Comparison of ENCODE assay signal across 9 cellular contexts in genomic region chr3:138946554-138947302, GRCh38. TPM values are rescaled to one million over a fixed set of nuclear protein-coding genes. Genes with fewer than 3 reads are reported as not detected.
DNase-seq lines count a peak whose midpoint lies in the region; ATAC-seq, FAIRE-seq and TF ChIP-seq lines count a peak whose summit lies in the region.
"Had no signal": no experiment of that assay in that cellular context is flagged by ENCODE, and none has a peak within 500 bp of the region (broad histone marks: within the 10 kb centered on the region; RNA-seq: fewer than 3 reads in every experiment).

TSS of gene FOXL2 (minus strand) at chr3:138947137. CDS start at chr3:138946722, 415 bp downstream.
TSS of gene FOXL2NB (plus strand) at chr3:138947217. CDS start at chr3:138947365, 148 bp downstream.

- H3K36me3 Mint-ChIP-seq in activated CD8-positive, alpha-beta T cell treated with anti-CD3 and anti-CD28 coated beads for 36 hours (ENCODE audit: low read depth) = no peaks in the 10 kb centered on the region

- TF ChIP-seq CTCF in cardiac muscle cell (IDR thresholded peaks at IDR 0.05; ENCODE audit: low read depth, low read length) (no peak), gastroesophageal sphincter (IDR thresholded peaks at IDR 0.05) (no peak), prostate gland (IDR thresholded peaks at IDR 0.05) (no peak), BE2C (IDR thresholded peaks at IDR 0.05; ENCODE audit: low read depth, low read length) (no peak)
- no peak for TF ChIP-seq CTCF in activated CD8-positive, alpha-beta T cell treated with anti-CD3 and anti-CD28 coated beads for 36 hours (IDR thresholded peaks at IDR 0.05)

- H3K27ac ChIP-seq in cardiac muscle cell = no peak within 1 kb of the TSS
- H3K27ac ChIP-seq in gastroesophageal sphincter = no peak within 1 kb of the TSS
- H3K27ac ChIP-seq in prostate gland = no peak within 1 kb of the TSS

- FAIRE-seq in RCC 7860 (lab: Jason Lieb, UNC) = no peak
- FAIRE-seq: colon had no signal

- intact Hi-C loops in cardiac septum (cut with DNase I) = no loop called here
- intact Hi-C loops in activated CD8-positive, alpha-beta T cell treated with anti-CD3 and anti-CD28 coated beads for 36 hours (cut with micrococcal nuclease) = loop anchor here (10.0 kb wide), 1 partner anchor 1172 kb away; no protein-coding TSS in a partner anchor
- intact Hi-C loops in prostate gland (cut with DNase I) = no loop called here

- POLR2A ChIA-PET in activated CD8-positive, alpha-beta T cell treated with anti-CD3 and anti-CD28 coated beads for 36 hours (lab: Charles Lee) = interaction anchor here (1.0 to 1.2 kb wide), 2 partner anchors 11 to 14 kb away, joined by 3 to 4 read pairs; no protein-coding TSS in a partner anchor

- no peak for TF ChIP-seq EP300 in gastroesophageal sphincter (IDR thresholded peaks at IDR 0.05)

- H3K4me1 Mint-ChIP-seq in activated CD8-positive, alpha-beta T cell treated with anti-CD3 and anti-CD28 coated beads for 36 hours (ENCODE audit: low read depth) = peaks cover 30% of the 10 kb centered on the region

- peak; percentile 69 to 71 for DNase-seq in cardiac muscle cell (ENCODE audit: low read depth in 1 of 2, low spot score in 1 of 2)
- no peak for DNase-seq in cardiac septum (ENCODE audit: low spot score)
- DNase-seq in activated CD8-positive, alpha-beta T cell treated with anti-CD3 and anti-CD28 coated beads for 36 hours = peak; percentile 44
- no peak for DNase-seq in prostate gland (ENCODE audit: low spot score)
- no peak for DNase-seq in RCC 7860 (ENCODE audit: low spot score)
- no peak for DNase-seq in BE2C

- H3K4me1 ChIP-seq in cardiac muscle cell (ENCODE audit: low read depth) (peaks cover 11% of the 10 kb centered on the region), gastroesophageal sphincter (peaks cover 0 to 62% (median 37%) of the 10 kb centered on the region in 3 donors), prostate gland (replicated peaks) (peaks cover 8% of the 10 kb centered on the region), BE2C (no peaks in the 10 kb centered on the region)

- H3K4me3 ChIP-seq in cardiac muscle cell = peak within 1 kb of the TSS; percentile 33
- H3K4me3 ChIP-seq in gastroesophageal sphincter = peak within 1 kb of the TSS; percentile 9 to 55
- peak within 1 kb of the TSS; percentile 12 to 22 for H3K4me3 ChIP-seq in prostate gland
- no peak within 1 kb of the TSS for H3K4me3 ChIP-seq in BE2C (ENCODE audit: low read depth, low read length)

- 0% methylated on average over 1 of the region's 74 CpGs; no CpG with 5 or more reads in 1 of the 2 donors for WGBS in gastroesophageal sphincter (ENCODE audit: low coverage in 1 of 2), 2 donors
- under 1% methylated on average over 40 of the region's 74 CpGs for WGBS in prostate gland

- peak; percentile 29 for ATAC-seq in activated CD8-positive, alpha-beta T cell treated with anti-CD3 and anti-CD28 coated beads for 36 hours
- peak; percentile 47 for ATAC-seq in gastroesophageal sphincter
- ATAC-seq in GM19035 (IDR thresholded peaks at IDR 0.05; ENCODE audit: unreplicated experiment) = no peak

- CTCF ChIA-PET in activated CD8-positive, alpha-beta T cell treated with anti-CD3 and anti-CD28 coated beads for 36 hours (lab: Charles Lee) = interaction anchor here (9.5 kb wide), 1 partner anchor 14 kb away, joined by 87 read pairs; no protein-coding TSS in a partner anchor

- peak within 1 kb of the TSS; percentile 49 for H3K4me3 Mint-ChIP-seq in activated CD8-positive, alpha-beta T cell treated with anti-CD3 and anti-CD28 coated beads for 36 hours

- no peaks in the 10 kb centered on the region for H3K9me3 ChIP-seq in cardiac muscle cell (ENCODE audit: low read depth)
- H3K9me3 ChIP-seq in gastroesophageal sphincter = no peaks in the 10 kb centered on the region
- no peaks in the 10 kb centered on the region for H3K9me3 ChIP-seq in prostate gland
- H3K9me3 ChIP-seq in BE2C = no peaks in the 10 kb centered on the region

- peaks cover 74% of the 10 kb centered on the region for H3K27me3 Mint-ChIP-seq in activated CD8-positive, alpha-beta T cell treated with anti-CD3 and anti-CD28 coated beads for 36 hours

- TF ChIP-seq POLR2A in gastroesophageal sphincter (IDR thresholded peaks at IDR 0.05) (no peak), prostate gland (IDR thresholded peaks at IDR 0.05) (no peak)

- no peak within 1 kb of the TSS for H3K27ac Mint-ChIP-seq in activated CD8-positive, alpha-beta T cell treated with anti-CD3 and anti-CD28 coated beads for 36 hours

- no peaks in the 10 kb centered on the region for H3K9me3 Mint-ChIP-seq in activated CD8-positive, alpha-beta T cell treated with anti-CD3 and anti-CD28 coated beads for 36 hours

- peaks cover 100% of the 10 kb centered on the region for H3K27me3 ChIP-seq in cardiac muscle cell
- H3K27me3 ChIP-seq in gastroesophageal sphincter = peaks cover 100% of the 10 kb centered on the region
- H3K27me3 ChIP-seq in prostate gland (replicated peaks; ENCODE audit: insufficient read depth) = peaks cover 52% of the 10 kb centered on the region
- peaks cover 100% of the 10 kb centered on the region for H3K27me3 ChIP-seq in BE2C

- H3K36me3 ChIP-seq in cardiac muscle cell (no peaks in the 10 kb centered on the region), gastroesophageal sphincter (no peaks in the 10 kb centered on the region), prostate gland (no peaks in the 10 kb centered on the region), BE2C (no peaks in the 10 kb centered on the region)

RNA-seq across cellular contexts. Expression of gene FOXL2, which starts in this region (rescaled TPM):
- 0.25 TPM in 1 of 2 replicates, not detected in the other for total RNA-seq in cardiac muscle cell
- polyA plus RNA-seq in cardiac muscle cell = not detected in 2 replicates
- total RNA-seq in cardiac septum = 0.11 TPM
- not detected for total RNA-seq in activated CD8-positive, alpha-beta T cell treated with anti-CD3 and anti-CD28 coated beads for 36 hours
- not detected for total RNA-seq in gastroesophageal sphincter
- total RNA-seq in prostate gland = under 1 TPM in 1 of 2 donors, not detected in 1; 0.68 TPM
- polyA plus RNA-seq in BE2C (2012; ENCODE audit: insufficient read depth, insufficient read length, low read depth) = not detected

RNA-seq across cellular contexts. Expression of gene FOXL2NB, which starts in this region (rescaled TPM):
- total RNA-seq in cardiac muscle cell (0.11 TPM in 1 of 2 replicates, not detected in the other), cardiac septum (not detected), gastroesophageal sphincter (under 1 TPM in 1 of 4 donors, not detected in 3; 0.15 TPM), prostate gland (under 1 TPM in 1 of 2 donors, not detected in 1; 0.28 TPM)
- polyA plus RNA-seq in cardiac muscle cell = not detected in 2 replicates
- not detected for total RNA-seq in activated CD8-positive, alpha-beta T cell treated with anti-CD3 and anti-CD28 coated beads for 36 hours
- polyA plus RNA-seq in BE2C (2012; ENCODE audit: insufficient read depth, insufficient read length, low read depth) = not detected

Comparison
In these comparisons a context has a peak if more than half of its experiments do, and no peak if none do; other contexts are left out.
1. Peak in DNase-seq and H3K4me3 ChIP-seq in cardiac muscle cell; RNA of the genes that start here not detected or under 1 TPM.
2. Peak in DNase-seq and ATAC-seq in activated CD8-positive, alpha-beta T cell treated with anti-CD3 and anti-CD28 coated beads for 36 hours; RNA of the genes that start here not detected or under 1 TPM.
3. Peak in ATAC-seq and H3K4me3 ChIP-seq in gastroesophageal sphincter; RNA of the genes that start here not detected or under 1 TPM.